1 cellular context compared by ENCODE assay signal in the genomic region with DNA sequence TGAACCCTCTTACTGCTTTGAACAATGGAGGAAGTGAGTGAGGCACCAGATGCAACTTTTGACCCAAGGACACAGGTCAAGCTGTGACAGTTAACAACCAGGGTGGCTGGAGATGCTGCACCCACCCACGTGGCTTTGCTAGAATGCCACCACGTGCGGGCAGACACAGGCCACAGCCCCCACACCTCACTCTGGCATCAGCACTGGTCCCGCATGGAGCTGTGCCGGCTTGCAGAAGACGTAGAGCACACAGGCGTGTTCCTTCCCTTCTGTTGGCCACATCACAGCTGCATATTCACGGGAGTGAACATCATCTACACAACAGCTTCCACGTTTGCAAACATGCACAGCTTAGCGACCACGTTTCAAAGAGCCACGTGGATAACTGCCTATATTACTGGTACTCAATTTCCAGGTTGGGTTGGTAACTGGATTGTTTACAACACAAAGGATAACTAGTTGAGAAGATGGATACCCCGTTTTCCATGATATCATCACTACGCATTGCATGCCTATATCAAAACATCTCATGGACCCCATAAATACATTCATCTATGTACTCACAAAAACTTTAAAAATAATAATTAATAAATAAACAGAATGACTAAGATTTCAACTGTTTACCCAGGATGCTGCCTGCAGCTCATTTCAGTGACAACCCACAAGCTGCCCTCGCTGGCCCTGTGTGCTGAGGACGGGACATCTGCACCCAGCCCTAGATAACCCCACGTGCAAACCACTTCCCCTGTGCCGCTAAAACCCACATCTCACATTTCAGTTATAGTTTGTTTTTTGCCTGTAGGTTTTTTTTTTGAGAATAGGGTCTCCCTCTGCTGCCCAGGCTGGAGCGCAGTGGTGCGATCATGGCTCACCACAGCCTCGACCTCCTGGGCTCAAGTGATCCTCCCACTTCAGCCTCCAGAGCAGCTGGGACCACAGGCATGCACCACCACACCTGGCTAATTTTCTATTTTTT.
TF ChIP-seq lines count a peak whose summit lies in the region.

No MANE protein-coding gene starts in this region.

TF ChIP-seq in HepG2, 621 proteins besides CTCF, POLR2A, EP300 and RAD21 (continued from another document):
- TF ChIP-seq, protein P1, sequence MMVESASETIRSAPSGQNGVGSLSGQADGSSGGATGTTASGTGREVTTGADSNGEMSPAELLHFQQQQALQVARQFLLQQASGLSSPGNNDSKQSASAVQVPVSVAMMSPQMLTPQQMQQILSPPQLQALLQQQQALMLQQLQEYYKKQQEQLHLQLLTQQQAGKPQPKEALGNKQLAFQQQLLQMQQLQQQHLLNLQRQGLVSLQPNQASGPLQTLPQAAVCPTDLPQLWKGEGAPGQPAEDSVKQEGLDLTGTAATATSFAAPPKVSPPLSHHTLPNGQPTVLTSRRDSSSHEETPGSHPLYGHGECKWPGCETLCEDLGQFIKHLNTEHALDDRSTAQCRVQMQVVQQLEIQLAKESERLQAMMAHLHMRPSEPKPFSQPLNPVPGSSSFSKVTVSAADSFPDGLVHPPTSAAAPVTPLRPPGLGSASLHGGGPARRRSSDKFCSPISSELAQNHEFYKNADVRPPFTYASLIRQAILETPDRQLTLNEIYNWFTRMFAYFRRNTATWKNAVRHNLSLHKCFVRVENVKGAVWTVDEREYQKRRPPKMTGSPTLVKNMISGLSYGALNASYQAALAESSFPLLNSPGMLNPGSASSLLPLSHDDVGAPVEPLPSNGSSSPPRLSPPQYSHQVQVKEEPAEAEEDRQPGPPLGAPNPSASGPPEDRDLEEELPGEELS (CRISPR knock-in tag; IDR thresholded peaks at IDR 0.05): no peak
- TF ChIP-seq ZNF777 (CRISPR knock-in tag; IDR thresholded peaks at IDR 0.05) (no peak), TRIM24 (CRISPR knock-in tag; IDR thresholded peaks at IDR 0.05) (0 out of 2 replicates have a peak, but pooled peaks have one; percentile 24), ZBTB21 (CRISPR knock-in tag; IDR thresholded peaks at IDR 0.05) (no peak), ZNF7 (CRISPR knock-in tag; IDR thresholded peaks at IDR 0.05) (no peak), STAG1 (CRISPR knock-in tag; IDR thresholded peaks at IDR 0.05) (no peak), ZNF747 (CRISPR knock-in tag; IDR thresholded peaks at IDR 0.05; ENCODE audit: borderline replicate concordance) (0 out of 2 replicates have a peak, but pooled peaks have one; percentile 7)
- TF ChIP-seq, protein P2, sequence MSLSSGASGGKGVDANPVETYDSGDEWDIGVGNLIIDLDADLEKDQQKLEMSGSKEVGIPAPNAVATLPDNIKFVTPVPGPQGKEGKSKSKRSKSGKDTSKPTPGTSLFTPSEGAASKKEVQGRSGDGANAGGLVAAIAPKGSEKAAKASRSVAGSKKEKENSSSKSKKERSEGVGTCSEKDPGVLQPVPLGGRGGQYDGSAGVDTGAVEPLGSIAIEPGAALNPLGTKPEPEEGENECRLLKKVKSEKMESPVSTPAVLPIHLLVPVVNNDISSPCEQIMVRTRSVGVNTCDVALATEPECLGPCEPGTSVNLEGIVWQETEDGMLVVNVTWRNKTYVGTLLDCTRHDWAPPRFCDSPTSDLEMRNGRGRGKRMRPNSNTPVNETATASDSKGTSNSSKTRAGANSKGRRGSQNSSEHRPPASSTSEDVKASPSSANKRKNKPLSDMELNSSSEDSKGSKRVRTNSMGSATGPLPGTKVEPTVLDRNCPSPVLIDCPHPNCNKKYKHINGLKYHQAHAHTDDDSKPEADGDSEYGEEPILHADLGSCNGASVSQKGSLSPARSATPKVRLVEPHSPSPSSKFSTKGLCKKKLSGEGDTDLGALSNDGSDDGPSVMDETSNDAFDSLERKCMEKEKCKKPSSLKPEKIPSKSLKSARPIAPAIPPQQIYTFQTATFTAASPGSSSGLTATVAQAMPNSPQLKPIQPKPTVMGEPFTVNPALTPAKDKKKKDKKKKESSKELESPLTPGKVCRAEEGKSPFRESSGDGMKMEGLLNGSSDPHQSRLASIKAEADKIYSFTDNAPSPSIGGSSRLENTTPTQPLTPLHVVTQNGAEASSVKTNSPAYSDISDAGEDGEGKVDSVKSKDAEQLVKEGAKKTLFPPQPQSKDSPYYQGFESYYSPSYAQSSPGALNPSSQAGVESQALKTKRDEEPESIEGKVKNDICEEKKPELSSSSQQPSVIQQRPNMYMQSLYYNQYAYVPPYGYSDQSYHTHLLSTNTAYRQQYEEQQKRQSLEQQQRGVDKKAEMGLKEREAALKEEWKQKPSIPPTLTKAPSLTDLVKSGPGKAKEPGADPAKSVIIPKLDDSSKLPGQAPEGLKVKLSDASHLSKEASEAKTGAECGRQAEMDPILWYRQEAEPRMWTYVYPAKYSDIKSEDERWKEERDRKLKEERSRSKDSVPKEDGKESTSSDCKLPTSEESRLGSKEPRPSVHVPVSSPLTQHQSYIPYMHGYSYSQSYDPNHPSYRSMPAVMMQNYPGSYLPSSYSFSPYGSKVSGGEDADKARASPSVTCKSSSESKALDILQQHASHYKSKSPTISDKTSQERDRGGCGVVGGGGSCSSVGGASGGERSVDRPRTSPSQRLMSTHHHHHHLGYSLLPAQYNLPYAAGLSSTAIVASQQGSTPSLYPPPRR (CRISPR knock-in tag; IDR thresholded peaks at IDR 0.05; ENCODE audit: borderline replicate concordance): no peak
- TF ChIP-seq, protein P3, sequence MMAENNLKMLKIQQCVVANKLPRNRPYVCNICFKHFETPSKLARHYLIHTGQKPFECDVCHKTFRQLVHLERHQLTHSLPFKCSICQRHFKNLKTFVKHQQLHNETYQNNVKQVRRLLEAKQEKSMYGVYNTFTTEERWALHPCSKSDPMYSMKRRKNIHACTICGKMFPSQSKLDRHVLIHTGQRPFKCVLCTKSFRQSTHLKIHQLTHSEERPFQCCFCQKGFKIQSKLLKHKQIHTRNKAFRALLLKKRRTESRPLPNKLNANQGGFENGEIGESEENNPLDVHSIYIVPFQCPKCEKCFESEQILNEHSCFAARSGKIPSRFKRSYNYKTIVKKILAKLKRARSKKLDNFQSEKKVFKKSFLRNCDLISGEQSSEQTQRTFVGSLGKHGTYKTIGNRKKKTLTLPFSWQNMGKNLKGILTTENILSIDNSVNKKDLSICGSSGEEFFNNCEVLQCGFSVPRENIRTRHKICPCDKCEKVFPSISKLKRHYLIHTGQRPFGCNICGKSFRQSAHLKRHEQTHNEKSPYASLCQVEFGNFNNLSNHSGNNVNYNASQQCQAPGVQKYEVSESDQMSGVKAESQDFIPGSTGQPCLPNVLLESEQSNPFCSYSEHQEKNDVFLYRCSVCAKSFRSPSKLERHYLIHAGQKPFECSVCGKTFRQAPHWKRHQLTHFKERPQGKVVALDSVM (CRISPR knock-in tag; IDR thresholded peaks at IDR 0.05): peak; percentile 70
